In the genomic region with DNA sequence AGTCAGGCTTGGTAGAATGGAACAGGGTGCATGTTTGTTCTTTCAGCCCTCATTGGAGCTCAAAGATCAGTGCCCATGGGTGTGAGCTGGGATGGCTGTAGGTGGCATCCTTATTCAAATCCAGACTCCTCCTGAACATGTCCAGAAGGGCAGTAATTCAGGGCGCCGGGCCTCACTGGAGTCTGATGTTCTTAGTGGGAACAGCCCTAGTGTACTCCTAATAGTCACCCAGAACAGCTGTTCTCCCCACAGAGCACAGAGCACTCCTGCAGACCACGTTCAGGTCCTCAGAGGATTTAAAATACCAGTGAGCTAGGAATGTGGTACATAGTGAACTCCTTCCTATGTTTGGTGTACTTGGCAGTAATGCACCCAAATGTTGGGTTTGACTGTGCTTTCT, we compare ENCODE assay signal across 31 cellular contexts.
"Had no signal": no experiment of that assay in that cellular context is flagged by ENCODE, and none has a peak within 500 bp of the region (broad histone marks: within the 10 kb centered on the region; RNA-seq: fewer than 3 reads in every experiment).

No MANE protein-coding gene starts in this region.

- H3K4me3 Mint-ChIP-seq: activated CD4-positive, alpha-beta memory T cell treated with anti-CD3 and anti-CD28 coated beads, Interleukin-2, amount 10 ng/mL, durations not matched to agents 7 days and 5 days; activated CD4-positive, alpha-beta T cell treated with anti-CD3 and anti-CD28 coated beads, Interleukin-2, amount 10 ng/mL, durations not matched to agents 7 days and 5 days; activated naive CD4-positive, alpha-beta T cell treated with anti-CD3 and anti-CD28 coated beads, Interleukin-2, amount 10 ng/mL, durations not matched to agents 7 days and 5 days; activated naive CD8-positive, alpha-beta T cell treated with anti-CD3 and anti-CD28 coated beads, Interleukin-2, amount 10 ng/mL, durations not matched to agents 7 days and 5 days; activated T-cell treated with anti-CD3 and anti-CD28 coated beads, Interleukin-2, amount 50 U/mL, for 24 hours; brain; effector memory CD8-positive, alpha-beta T cell; nephron had no signal

- H3K27ac ChIP-seq: ascending aorta, cardiac muscle cell, gastroesophageal sphincter, hepatocyte, neutrophil, ovary, prostate gland, sigmoid colon, testis, transverse colon, uterus had no signal

- H3K27me3 ChIP-seq: ascending aorta, cardiac muscle cell, gastroesophageal sphincter, hepatocyte, neutrophil, ovary, sigmoid colon, testis, transverse colon, uterus had no signal

- H3K36me3 ChIP-seq: cardiac muscle cell, ovary, uterus had no signal

- H3K4me2 ChIP-seq: hepatocyte had no signal

- H3K27ac Mint-ChIP-seq: activated CD4-positive, alpha-beta memory T cell treated with anti-CD3 and anti-CD28 coated beads, Interleukin-2, amount 10 ng/mL, durations not matched to agents 7 days and 5 days; activated CD4-positive, alpha-beta T cell treated with anti-CD3 and anti-CD28 coated beads, Interleukin-2, amount 10 ng/mL, durations not matched to agents 7 days and 5 days; activated naive CD4-positive, alpha-beta T cell treated with anti-CD3 and anti-CD28 coated beads, Interleukin-2, amount 10 ng/mL, durations not matched to agents 7 days and 5 days; activated naive CD8-positive, alpha-beta T cell treated with anti-CD3 and anti-CD28 coated beads, Interleukin-2, amount 10 ng/mL, durations not matched to agents 7 days and 5 days; activated T-cell treated with anti-CD3 and anti-CD28 coated beads, Interleukin-2, amount 50 U/mL, for 24 hours; effector memory CD8-positive, alpha-beta T cell; nephron had no signal

- H3K9me3 ChIP-seq: ascending aorta, gastroesophageal sphincter, neutrophil, ovary, prostate gland, sigmoid colon, testis, transverse colon, uterus had no signal

- FAIRE-seq: endothelial cell of umbilical vein, keratinocyte had no signal

- DNase-seq: activated CD4-positive, alpha-beta memory T cell treated with anti-CD3 and anti-CD28 coated beads, Interleukin-2, amount 10 ng/mL, durations not matched to agents 7 days and 5 days; activated CD4-positive, alpha-beta T cell treated with anti-CD3 and anti-CD28 coated beads for 1 hour; activated CD4-positive, alpha-beta T cell treated with anti-CD3 and anti-CD28 coated beads, Interleukin-2, amount 10 ng/mL, durations not matched to agents 7 days and 5 days; activated CD8-positive, alpha-beta memory T cell treated with anti-CD3 and anti-CD28 coated beads, Interleukin-2, amount 50 U/mL, for 48 hours; activated gamma-delta T cell; activated naive CD4-positive, alpha-beta T cell treated with anti-CD3 and anti-CD28 coated beads, Interleukin-2, amount 10 ng/mL, durations not matched to agents 7 days and 5 days; activated naive CD8-positive, alpha-beta T cell treated with anti-CD3 and anti-CD28 coated beads, Interleukin-2, amount 10 ng/mL, durations not matched to agents 7 days and 5 days; activated T-cell treated with anti-CD3 and anti-CD28 coated beads, Interleukin-2, amount 50 U/mL, for 24 hours; cortex of kidney; effector memory CD8-positive, alpha-beta T cell; left colon; retina; sigmoid colon; stimulated activated CD4-positive, alpha-beta T cell treated with anti-CD3 and anti-CD28 coated beads, Interleukin-15, amount 100 ng/mL, for 24 hours; stimulated activated CD4-positive, alpha-beta T cell treated with anti-CD3 and anti-CD28 coated beads, Interleukin-2, amount 100 ng/mL, for 24 hours; stimulated activated naive CD8-positive, alpha-beta T cell treated with anti-CD3 and anti-CD28 coated beads, Interleukin-15, Interleukin-2, amounts not matched to agents 100 U/mL and 50 U/mL, for 24 hours; T-helper 9 cell; testis; transverse colon; uterus had no signal

- H3K27me3 Mint-ChIP-seq: activated CD4-positive, alpha-beta memory T cell treated with anti-CD3 and anti-CD28 coated beads, Interleukin-2, amount 10 ng/mL, durations not matched to agents 7 days and 5 days; activated CD4-positive, alpha-beta T cell treated with anti-CD3 and anti-CD28 coated beads, Interleukin-2, amount 10 ng/mL, durations not matched to agents 7 days and 5 days; activated naive CD4-positive, alpha-beta T cell treated with anti-CD3 and anti-CD28 coated beads, Interleukin-2, amount 10 ng/mL, durations not matched to agents 7 days and 5 days; activated naive CD8-positive, alpha-beta T cell treated with anti-CD3 and anti-CD28 coated beads, Interleukin-2, amount 10 ng/mL, durations not matched to agents 7 days and 5 days; activated T-cell treated with anti-CD3 and anti-CD28 coated beads, Interleukin-2, amount 50 U/mL, for 24 hours; brain; effector memory CD8-positive, alpha-beta T cell had no signal

- H3K9me3 Mint-ChIP-seq: activated CD4-positive, alpha-beta memory T cell treated with anti-CD3 and anti-CD28 coated beads, Interleukin-2, amount 10 ng/mL, durations not matched to agents 7 days and 5 days; activated CD4-positive, alpha-beta T cell treated with anti-CD3 and anti-CD28 coated beads, Interleukin-2, amount 10 ng/mL, durations not matched to agents 7 days and 5 days; activated naive CD4-positive, alpha-beta T cell treated with anti-CD3 and anti-CD28 coated beads, Interleukin-2, amount 10 ng/mL, durations not matched to agents 7 days and 5 days; activated naive CD8-positive, alpha-beta T cell treated with anti-CD3 and anti-CD28 coated beads, Interleukin-2, amount 10 ng/mL, durations not matched to agents 7 days and 5 days; activated T-cell treated with anti-CD3 and anti-CD28 coated beads, Interleukin-2, amount 50 U/mL, for 24 hours; brain; effector memory CD8-positive, alpha-beta T cell; nephron had no signal

- ATAC-seq: effector memory CD8-positive, alpha-beta T cell; gastroesophageal sphincter; left colon; stimulated activated naive CD8-positive, alpha-beta T cell treated with anti-CD3 and anti-CD28 coated beads, Interleukin-15, Interleukin-2, amounts not matched to agents 100 U/mL and 50 U/mL, for 24 hours had no signal

- H3K4me1 ChIP-seq: ascending aorta, gastroesophageal sphincter, prostate gland, sigmoid colon, testis, transverse colon, uterus had no signal

- H3K4me3 ChIP-seq: ascending aorta, cardiac muscle cell, gastroesophageal sphincter, hepatocyte, ovary, prostate gland, sigmoid colon, testis, transverse colon, uterus had no signal

- H3K4me1 Mint-ChIP-seq: activated CD4-positive, alpha-beta memory T cell treated with anti-CD3 and anti-CD28 coated beads, Interleukin-2, amount 10 ng/mL, durations not matched to agents 7 days and 5 days; activated CD4-positive, alpha-beta T cell treated with anti-CD3 and anti-CD28 coated beads, Interleukin-2, amount 10 ng/mL, durations not matched to agents 7 days and 5 days; activated naive CD4-positive, alpha-beta T cell treated with anti-CD3 and anti-CD28 coated beads, Interleukin-2, amount 10 ng/mL, durations not matched to agents 7 days and 5 days; activated naive CD8-positive, alpha-beta T cell treated with anti-CD3 and anti-CD28 coated beads, Interleukin-2, amount 10 ng/mL, durations not matched to agents 7 days and 5 days had no signal
